In genomic region chr11:88103337-88104206, GRCh38 we compare ENCODE assay signal across 7 cellular contexts.
A peak's percentile ranks its signal among the peaks of the same experiment; 100 is the strongest.
DNase-seq lines count a peak whose midpoint lies in the region; ATAC-seq and FAIRE-seq lines count a peak whose summit lies in the region.

No MANE protein-coding gene starts in this region.

- peaks cover 14% of the 10 kb centered on the region for H3K27me3 Mint-ChIP-seq in activated T-cell treated with anti-CD3 and anti-CD28 coated beads, Interleukin-2, amount 50 U/mL, for 72 hours (ENCODE audit: low read depth)
- H3K27me3 Mint-ChIP-seq in immature natural killer cell (ENCODE audit: low read depth in 3 of 3), result peaks cover 1 to 7% (median 3%) of the 10 kb centered on the region in 3 donors

- DNase-seq in DMS53 (lab: John Stamatoyannopoulos, UW) (peak; percentile 92), NCI-H524 treated with DMSO at 0.1 percent for 48 hours (lab: John Stamatoyannopoulos, UW) (peak; percentile 19), immature natural killer cell (peak; percentile 19 to 39 (median 32)), urothelium cell line (ENCODE audit: low spot score) (peak; percentile 67)
- DNase-seq in activated T-cell treated with anti-CD3 and anti-CD28 coated beads, Interleukin-2, amount 50 U/mL, for 72 hours, result peak; percentile 41 to 45

- H3K4me3 Mint-ChIP-seq in activated T-cell treated with anti-CD3 and anti-CD28 coated beads, Interleukin-2, amount 50 U/mL, for 72 hours, result no peak overlapping the region
- H3K4me3 Mint-ChIP-seq in immature natural killer cell, result no peak overlapping the region

- H3K27ac Mint-ChIP-seq in activated T-cell treated with anti-CD3 and anti-CD28 coated beads, Interleukin-2, amount 50 U/mL, for 72 hours, result no peak overlapping the region
- no peak overlapping the region for H3K27ac Mint-ChIP-seq in immature natural killer cell

- ATAC-seq in GM18870 (IDR thresholded peaks at IDR 0.05; ENCODE audit: unreplicated experiment), result peak; percentile 82
- ATAC-seq in HG03039 (IDR thresholded peaks at IDR 0.05; ENCODE audit: unreplicated experiment), result peak; percentile 93
- peak; percentile 83 to 85 for ATAC-seq in activated T-cell treated with anti-CD3 and anti-CD28 coated beads, Interleukin-2, amount 50 U/mL, for 72 hours (replicated peaks in 1 of 2)

- peaks cover 2 to 3% of the 10 kb centered on the region in 2 donors for H3K9me3 Mint-ChIP-seq in activated T-cell treated with anti-CD3 and anti-CD28 coated beads, Interleukin-2, amount 50 U/mL, for 72 hours
- H3K9me3 Mint-ChIP-seq in immature natural killer cell, result peaks cover 0 to 7% (median 1%) of the 10 kb centered on the region in 6 donors

- no peaks in the 10 kb centered on the region for H3K4me1 Mint-ChIP-seq in activated T-cell treated with anti-CD3 and anti-CD28 coated beads, Interleukin-2, amount 50 U/mL, for 72 hours (ENCODE audit: low read depth)
- no peaks in the 10 kb centered on the region for H3K4me1 Mint-ChIP-seq in immature natural killer cell

- H3K36me3 Mint-ChIP-seq in activated T-cell treated with anti-CD3 and anti-CD28 coated beads, Interleukin-2, amount 50 U/mL, for 72 hours (ENCODE audit: insufficient read depth in 2 of 2), result peaks cover 0 to 3% of the 10 kb centered on the region in 2 donors
- H3K36me3 Mint-ChIP-seq in immature natural killer cell, result peaks cover 0 to 12% (median 6%) of the 10 kb centered on the region in 3 donors

- no peak for FAIRE-seq in urothelium cell line (lab: Jason Lieb, UNC)

Comparison
In these comparisons a context has a peak if more than half of its experiments do, and no peak if none do; other contexts are left out.
1. Peak in every context shown above with its lines: DNase-seq and ATAC-seq.
2. DNase-seq: peak in every context shown above with its lines; median percentile 92 in DMS53; 67 in urothelium cell line; 43 in activated T-cell treated with anti-CD3 and anti-CD28 coated beads, Interleukin-2, amount 50 U/mL, for 72 hours; 32 in immature natural killer cell; 19 in NCI-H524 treated with DMSO at 0.1 percent for 48 hours.